ENCODE assay signal across 1 cellular context in genomic region chr5:141360685-141361084, GRCh38.
TF ChIP-seq lines count a peak whose summit lies in the region.

No MANE protein-coding gene starts in this region.

TF ChIP-seq in HepG2, 621 proteins besides CTCF, POLR2A, EP300 and RAD21:
- TF ChIP-seq HMG20A (CRISPR knock-in tag; IDR thresholded peaks at IDR 0.05; ENCODE audit: borderline replicate concordance) (no peak), CENPT (CRISPR knock-in tag; IDR thresholded peaks at IDR 0.05; ENCODE audit: low read depth) (no peak), SSRP1 (CRISPR knock-in tag; IDR thresholded peaks at IDR 0.05) (no peak)
